1 cellular context compared by ENCODE assay signal in genomic region chr2:88355486-88355885, GRCh38.
TF ChIP-seq lines count a peak whose summit lies in the region.

No MANE protein-coding gene starts in this region.

TF ChIP-seq in WTC11, 78 proteins besides CTCF, POLR2A, EP300 and RAD21 (continued from another document):
- TF ChIP-seq ZNF425 (CRISPR knock-in tag; conservative IDR thresholded peaks at IDR 0.05) (no peak), ZMAT4 (CRISPR knock-in tag; IDR thresholded peaks at IDR 0.05) (no peak), JAZF1 (CRISPR knock-in tag; IDR thresholded peaks at IDR 0.05) (no peak), ZNF396 (CRISPR knock-in tag; IDR thresholded peaks at IDR 0.05; ENCODE audit: borderline replicate concordance) (no peak), MXD4 (CRISPR knock-in tag; IDR thresholded peaks at IDR 0.05; ENCODE audit: borderline replicate concordance) (no peak), EMX1 (CRISPR knock-in tag; IDR thresholded peaks at IDR 0.05) (no peak), OVOL2 (CRISPR knock-in tag; IDR thresholded peaks at IDR 0.05; ENCODE audit: borderline replicate concordance) (no peak), ELF4 (CRISPR knock-in tag; IDR thresholded peaks at IDR 0.05; ENCODE audit: low read depth) (no peak), AR (CRISPR knock-in tag; IDR thresholded peaks at IDR 0.05) (no peak), NFATC4 (CRISPR knock-in tag; IDR thresholded peaks at IDR 0.05) (no peak), PRDM15 (CRISPR knock-in tag; IDR thresholded peaks at IDR 0.05) (no peak), ZNF219 (CRISPR knock-in tag; IDR thresholded peaks at IDR 0.05; ENCODE audit: borderline replicate concordance) (no peak), PREB (CRISPR knock-in tag; IDR thresholded peaks at IDR 0.05; ENCODE audit: borderline replicate concordance) (no peak)
